Comparison of ENCODE assay signal across 9 cellular contexts in genomic region chr7:155356323-155357105, GRCh38. TPM values are rescaled to one million over a fixed set of nuclear protein-coding genes. Genes with fewer than 3 reads are reported as not detected.
A peak's percentile ranks its signal among the peaks of the same experiment; 100 is the strongest.
DNase-seq lines count a peak whose midpoint lies in the region; ATAC-seq and TF ChIP-seq lines count a peak whose summit lies in the region.
"Had no signal": no experiment of that assay in that cellular context is flagged by ENCODE, and none has a peak within 500 bp of the region (broad histone marks: within the 10 kb centered on the region; RNA-seq: fewer than 3 reads in every experiment).

No MANE protein-coding gene starts in this region.

- H3K27ac ChIP-seq in OCI-LY3 (ENCODE audit: low read length): peak overlapping the region; percentile 98
- H3K27ac ChIP-seq in gastroesophageal sphincter: no peak overlapping the region

- H3K9me3 ChIP-seq in OCI-LY3 (ENCODE audit: insufficient read depth, low read length): no peaks in the 10 kb centered on the region
- H3K9me3 ChIP-seq in gastroesophageal sphincter: no peaks in the 10 kb centered on the region

- peaks cover 53% of the 10 kb centered on the region for H3K79me2 ChIP-seq in OCI-LY3 (ENCODE audit: low read length)

- no peaks in the 10 kb centered on the region for H4K20me1 ChIP-seq in OCI-LY3 (ENCODE audit: insufficient read depth, low read length)

- TF ChIP-seq CTCF in GM12864 (IDR thresholded peaks at IDR 0.05; ENCODE audit: low read depth, low read length, missing control alignments) (peak; percentile 11), OCI-LY3 (IDR thresholded peaks at IDR 0.05; ENCODE audit: low read depth, low read length) (peak; percentile 47), gastroesophageal sphincter (IDR thresholded peaks at IDR 0.05) (no peak)

- H3K4me2 ChIP-seq in OCI-LY3 (ENCODE audit: low read length): peak overlapping the region; percentile 99

- H3K27me3 ChIP-seq in OCI-LY3 (ENCODE audit: low read depth, low read length) (no peaks in the 10 kb centered on the region), gastroesophageal sphincter (peaks cover 85% of the 10 kb centered on the region)

- H3K4me3 ChIP-seq in GM12864 (ENCODE audit: low read depth, low read length) (no peak overlapping the region), OCI-LY3 (ENCODE audit: low read length) (peak overlapping the region; percentile 79), gastroesophageal sphincter (no peak overlapping the region)

- ATAC-seq in GM21528 (IDR thresholded peaks at IDR 0.05; ENCODE audit: low FRiP score, unreplicated experiment) (no peak), gastroesophageal sphincter (no peak)
- ATAC-seq in activated CD4-positive, CD25-positive, alpha-beta regulatory T cell treated with anti-CD3 and anti-CD28 coated beads, Interleukin-2, amount 50 U/mL, for 24 hours: no peak

- peak; percentile 18 for DNase-seq in A172 (ENCODE audit: low spot score)
- no peak for DNase-seq in GM12864 (ENCODE audit: low read depth)
- DNase-seq in foreskin melanocyte: peak; percentile 29
- DNase-seq in activated CD4-positive, alpha-beta T cell treated with anti-CD3 and anti-CD28 coated beads, Interleukin-2, amount 50 U/mL, for 4 hours: no peak
- DNase-seq: amniotic stem cell had no signal

- TF ChIP-seq POLR2A in gastroesophageal sphincter (IDR thresholded peaks at IDR 0.05): no peak

- H3K9ac ChIP-seq in OCI-LY3 (ENCODE audit: low read length): peak overlapping the region; percentile 85

- H2AFZ ChIP-seq in OCI-LY3 (ENCODE audit: low read depth, low read length): no peak overlapping the region

- no peak for TF ChIP-seq EP300 in gastroesophageal sphincter (IDR thresholded peaks at IDR 0.05)

- peaks cover 74% of the 10 kb centered on the region for H3K4me1 ChIP-seq in OCI-LY3 (ENCODE audit: low read length)
- no peaks in the 10 kb centered on the region for H3K4me1 ChIP-seq in gastroesophageal sphincter

- H3K36me3 ChIP-seq in OCI-LY3 (replicated peaks; ENCODE audit: low read depth, low read length) (peaks cover 36% of the 10 kb centered on the region), gastroesophageal sphincter (no peaks in the 10 kb centered on the region)

- 39 to 52% methylated on average over 10 of the region's 14 CpGs for WGBS in gastroesophageal sphincter (ENCODE audit: low coverage in 1 of 2), 2 donors

RNA-seq across cellular contexts. Expression of gene INSIG1, which starts 58.8 kb away (rescaled TPM):
- total RNA-seq in A172 (2014; rRNA removed; shearing (Covaris generic)): 106 and 141 TPM in 2 replicates
- 10 to 100 TPM; 18.8 to 52.1 (median 30.7) TPM for total RNA-seq in gastroesophageal sphincter

Comparison
In these comparisons a context has a peak if more than half of its experiments do, and no peak if none do; other contexts are left out.
1. DNase-seq: peak in A172 (single experiment) and foreskin melanocyte (single experiment); none in GM12864 (single experiment) and activated CD4-positive, alpha-beta T cell treated with anti-CD3 and anti-CD28 coated beads, Interleukin-2, amount 50 U/mL, for 4 hours (0 of 2).
2. CTCF ChIP-seq: peak in GM12864 (single experiment) and OCI-LY3 (single experiment); none in gastroesophageal sphincter (0 of 4).